In the genomic region with DNA sequence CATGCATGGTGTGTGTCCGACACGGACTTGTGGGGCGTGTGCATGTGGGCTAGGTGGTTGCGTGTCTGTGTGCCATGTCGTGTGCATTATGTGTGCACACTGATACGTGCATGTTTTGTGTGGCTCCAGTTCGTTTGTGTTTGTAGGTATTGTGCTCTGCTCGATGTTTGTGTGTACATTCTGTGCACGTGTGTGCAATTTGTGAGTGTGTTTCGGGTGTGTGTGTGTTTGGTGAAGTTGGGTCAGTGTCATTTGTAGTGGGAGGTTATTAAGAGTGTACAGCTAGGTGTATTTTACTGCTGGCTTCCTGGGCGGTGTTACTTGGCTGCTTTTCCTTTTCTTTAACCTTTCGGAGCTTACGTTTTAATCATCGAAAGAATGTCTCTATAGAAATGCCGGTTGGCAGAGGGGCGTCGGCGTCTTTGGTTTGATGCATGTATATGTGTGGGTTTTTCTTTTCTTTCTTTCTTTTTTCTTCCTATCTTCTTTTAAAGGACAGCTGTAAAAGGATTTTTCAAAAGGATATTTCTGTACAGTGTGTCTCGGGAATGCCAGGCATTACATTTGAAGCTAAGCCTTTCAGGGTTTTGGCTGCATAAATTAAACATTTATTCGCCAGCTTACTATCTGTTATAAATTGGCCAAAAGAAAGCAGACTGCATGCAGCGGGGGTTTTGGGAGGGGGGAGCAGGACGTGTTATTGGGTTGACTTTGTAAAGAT, we compare ENCODE assay signal across 8 cellular contexts. TPM values are rescaled to one million over a fixed set of nuclear protein-coding genes. Genes with fewer than 3 reads are reported as not detected.
DNase-seq lines count a peak whose midpoint lies in the region; ATAC-seq and TF ChIP-seq lines count a peak whose summit lies in the region.

No MANE protein-coding gene starts in this region.

- BruUV-seq in Panc1 (replicated peaks; lab: Mats Ljungman, UMichigan): no TSS peak

- POLR2A ChIA-PET in Panc1 (lab: Charles Lee): interaction anchor here (0.6 kb wide), 2 partner anchors 155 to 496 kb away, joined by 3 to 5 read pairs; no protein-coding TSS in a partner anchor

- H3K36me3 ChIP-seq in Panc1 (ENCODE audit: control insufficient read depth, insufficient read depth, low read length) (no peaks in the 10 kb centered on the region), sigmoid colon (no peaks in the 10 kb centered on the region)

- peaks cover 6% of the 10 kb centered on the region for H3K4me1 Mint-ChIP-seq in activated naive CD8-positive, alpha-beta T cell treated with anti-CD3 and anti-CD28 coated beads, Interleukin-2, amount 50 U/mL, for 24 hours

- in situ Hi-C loops in Panc1 (cut with HindIII; ENCODE audit: low pct_unique_long_range_greater_than_20kb, low sequenced_read_pairs): no loop called here

- TF ChIP-seq POLR2A in sigmoid colon (IDR thresholded peaks at IDR 0.05): no peak

- H3K4me3 ChIP-seq in Panc1 (ENCODE audit: low read depth in 2 of 2, low read length in 2 of 2) (peak overlapping the region; percentile 35 to 59), sigmoid colon (peak overlapping the region; percentile 63 to 90 (median 70))

- H3K9me3 Mint-ChIP-seq in activated naive CD8-positive, alpha-beta T cell treated with anti-CD3 and anti-CD28 coated beads, Interleukin-2, amount 50 U/mL, for 24 hours: peaks cover 4% of the 10 kb centered on the region

- no peak for DNase-seq in Panc1 (ENCODE audit: low read depth, low spot score)
- DNase-seq in left cardiac atrium: peak; percentile 20
- no peak for DNase-seq in sigmoid colon
- no peak for DNase-seq in activated naive CD8-positive, alpha-beta T cell treated with anti-CD3 and anti-CD28 coated beads, Interleukin-2, amount 50 U/mL, for 24 hours
- no peak for DNase-seq in stimulated activated CD4-positive, alpha-beta T cell treated with anti-CD3 and anti-CD28 coated beads, Interleukin-4, amount 100 ng/mL, for 1 hour
- DNase-seq in cerebellum (ENCODE audit: low spot score): no peak

- ATAC-seq in GM18511 (IDR thresholded peaks at IDR 0.05; ENCODE audit: unreplicated experiment): peak; percentile 16
- ATAC-seq in Panc1: peak; percentile 49; the same call in 1 of the 2 replicates
- ATAC-seq in left cardiac atrium: peak in 1 of 2 donors; percentile 7
- ATAC-seq in activated naive CD8-positive, alpha-beta T cell treated with anti-CD3 and anti-CD28 coated beads, Interleukin-2, amount 50 U/mL, for 24 hours: no peak
- no peak for ATAC-seq in GM21360 (IDR thresholded peaks at IDR 0.05; ENCODE audit: unreplicated experiment)

- H3K9me3 ChIP-seq in Panc1 (ENCODE audit: control insufficient read depth, insufficient read depth, low read depth, low read length) (no peaks in the 10 kb centered on the region), sigmoid colon (no peaks in the 10 kb centered on the region)

- H3K27me3 Mint-ChIP-seq in activated naive CD8-positive, alpha-beta T cell treated with anti-CD3 and anti-CD28 coated beads, Interleukin-2, amount 50 U/mL, for 24 hours: peaks cover 23% of the 10 kb centered on the region

- no peak overlapping the region for H3K27ac Mint-ChIP-seq in activated naive CD8-positive, alpha-beta T cell treated with anti-CD3 and anti-CD28 coated beads, Interleukin-2, amount 50 U/mL, for 24 hours

- TF ChIP-seq CTCF in Panc1 (IDR thresholded peaks at IDR 0.05): no peak
- TF ChIP-seq CTCF in sigmoid colon (IDR thresholded peaks at IDR 0.05): no peak

- intact Hi-C loops in Panc1 (cut with micrococcal nuclease; ENCODE audit: unreplicated experiment): no loop called here
- intact Hi-C loops in left cardiac atrium (cut with DNase I): no loop called here
- intact Hi-C loops in sigmoid colon (cut with DNase I): loop anchor here (5.0 to 10.0 kb wide), 2 partner anchors 137 to 175 kb away; partner anchors contain the start of gene CCDC178

- no peaks in the 10 kb centered on the region for H3K36me3 Mint-ChIP-seq in activated naive CD8-positive, alpha-beta T cell treated with anti-CD3 and anti-CD28 coated beads, Interleukin-2, amount 50 U/mL, for 24 hours (ENCODE audit: low read depth)

- H3K27ac ChIP-seq in Panc1 (ENCODE audit: low read length) (no peak overlapping the region), sigmoid colon (peak overlapping the region; percentile 74 to 91 (median 90))

- H3K27me3 ChIP-seq in Panc1 (ENCODE audit: control insufficient read depth, insufficient read depth, low read length) (peaks cover 43% of the 10 kb centered on the region), sigmoid colon (no peaks in the 10 kb centered on the region)

- peaks cover 9% of the 10 kb centered on the region; the same call in 1 of the 2 replicates for H3K4me1 ChIP-seq in Panc1 (ENCODE audit: control insufficient read depth, insufficient read depth, low read length)
- H3K4me1 ChIP-seq in sigmoid colon: peaks cover 0 to 54% (median 20%) of the 10 kb centered on the region in 4 donors

- 4 to 14% methylated on average over 22 of the region's 22 CpGs for WGBS in sigmoid colon, 2 donors

- TF ChIP-seq EP300 in sigmoid colon (IDR thresholded peaks at IDR 0.05): no peak

- H3K4me3 Mint-ChIP-seq in activated naive CD8-positive, alpha-beta T cell treated with anti-CD3 and anti-CD28 coated beads, Interleukin-2, amount 50 U/mL, for 24 hours: no peak overlapping the region

- CTCF ChIA-PET in Panc1 (lab: Charles Lee): no interaction called here

RNA-seq across cellular contexts. Expression of gene ASXL3, which starts 1.3 kb away (rescaled TPM):
- total RNA-seq in Panc1 (2021; ENCODE audit: unreplicated experiment) (0.74 TPM), left cardiac atrium (1 to 10 TPM; 4.5 to 4.7 TPM), sigmoid colon (1 to 10 TPM; 3.6 to 9.1 (median 7.2) TPM), cerebellum (98.8 TPM)
- polyA plus RNA-seq in Panc1 (2012; ENCODE audit: insufficient read length): 0.29 TPM
- under 1 TPM; under 0.01 to 0.92 (median 0.16) TPM for polyA plus RNA-seq in sigmoid colon

Comparison
In these comparisons a context has a peak if more than half of its experiments do, and no peak if none do; other contexts are left out.
1. ATAC-seq: peak in GM18511 (single experiment) and Panc1 (single experiment); none in activated naive CD8-positive, alpha-beta T cell treated with anti-CD3 and anti-CD28 coated beads, Interleukin-2, amount 50 U/mL, for 24 hours (single experiment) and GM21360 (single experiment).